In genomic region chr9:96100385-96100978, GRCh38 we compare ENCODE assay signal across 15 cellular contexts.
DNase-seq lines count a peak whose midpoint lies in the region; ATAC-seq and TF ChIP-seq lines count a peak whose summit lies in the region.
"Had no signal": no experiment of that assay in that cellular context is flagged by ENCODE, and none has a peak within 500 bp of the region (broad histone marks: within the 10 kb centered on the region; RNA-seq: fewer than 3 reads in every experiment).

No MANE protein-coding gene starts in this region.

- H3K27me3 ChIP-seq in MG63 = no peaks in the 10 kb centered on the region

- no peak overlapping the region for H3K4me3 Mint-ChIP-seq in mesothelial cell of epicardium
- no peak overlapping the region for H3K4me3 Mint-ChIP-seq in glutamatergic neuron (ENCODE audit: unreplicated experiment)
- H3K4me3 Mint-ChIP-seq: nephron progenitor cell had no signal

- H3K27ac Mint-ChIP-seq in mesothelial cell of epicardium (peak overlapping the region; percentile 20), glutamatergic neuron (ENCODE audit: unreplicated experiment) (no peak overlapping the region)
- H3K27ac Mint-ChIP-seq: nephron progenitor cell had no signal

- no peak for TF ChIP-seq CTCF in mesothelial cell of epicardium (IDR thresholded peaks at IDR 0.05; ENCODE audit: unreplicated experiment)
- TF ChIP-seq CTCF in glutamatergic neuron (IDR thresholded peaks at IDR 0.05; ENCODE audit: partially characterized antibody, unreplicated experiment) = no peak

- H3K9me3 Mint-ChIP-seq in mesothelial cell of epicardium (peaks cover 26% of the 10 kb centered on the region), glutamatergic neuron (ENCODE audit: unreplicated experiment) (peaks cover 1% of the 10 kb centered on the region)

- H3K9ac ChIP-seq in SK-N-MC (ENCODE audit: insufficient read length) = no peak overlapping the region

- peak; percentile 15 for DNase-seq in NK-92 treated with Interleukin-12 subunit alpha and Interleukin-12 subunit beta, amount 100 ng/mL, for 24 hours (lab: John Stamatoyannopoulos, UW)
- DNase-seq in NK-92 (lab: John Stamatoyannopoulos, UW; ENCODE audit: unreplicated experiment) (no peak), MG63 (peak; percentile 15), SK-N-MC (ENCODE audit: low read depth, low spot score) (no peak), mesothelial cell of epicardium (ENCODE audit: low spot score in 2 of 2, unreplicated experiment in 2 of 2) (no peak), NCI-H345 treated with DMSO at 0.1 percent for 48 hours (lab: John Stamatoyannopoulos, UW; ENCODE audit: unreplicated experiment) (no peak), glutamatergic neuron (no peak)
- DNase-seq: activated gamma-delta T cell; effector CD8-positive, alpha-beta T cell; foreskin fibroblast; NCI-H2227 treated with DMSO at 0.1 percent for 48 hours; nephron progenitor cell; T-helper 9 cell had no signal

- H3K9me3 ChIP-seq in MG63 = no peaks in the 10 kb centered on the region; the same call in 1 of the 2 replicates
- H3K9me3 ChIP-seq in SK-N-MC (ENCODE audit: low read depth, low read length) = no peaks in the 10 kb centered on the region

- H3K4me3 ChIP-seq in MG63 (no peak overlapping the region), SK-N-MC (0 out of 2 replicates have a peak overlapping the region, but pooled peaks have one; percentile 8)
- H3K4me3 ChIP-seq: HAP-1 had no signal

- H3K36me3 Mint-ChIP-seq in mesothelial cell of epicardium (no peaks in the 10 kb centered on the region), glutamatergic neuron (ENCODE audit: unreplicated experiment) (peaks cover 10% of the 10 kb centered on the region)

- H3K36me3 ChIP-seq in MG63 = no peaks in the 10 kb centered on the region
- H3K36me3 ChIP-seq in SK-N-MC (ENCODE audit: insufficient read depth, low read length) = no peaks in the 10 kb centered on the region
- H3K36me3 ChIP-seq: HAP-1 had no signal

- H3K27ac ChIP-seq in SK-N-MC = peak overlapping the region; percentile 45; the same call in 1 of the 2 replicates

- H3K4me1 Mint-ChIP-seq in mesothelial cell of epicardium = peaks cover 4% of the 10 kb centered on the region
- peaks cover 2% of the 10 kb centered on the region for H3K4me1 Mint-ChIP-seq in glutamatergic neuron (ENCODE audit: low read depth, unreplicated experiment)

- H3K27me3 Mint-ChIP-seq in mesothelial cell of epicardium (ENCODE audit: low read depth) (peaks cover 3% of the 10 kb centered on the region), glutamatergic neuron (ENCODE audit: unreplicated experiment) (peaks cover under 1% of the 10 kb centered on the region)

- no peak for ATAC-seq in HG02885 (IDR thresholded peaks at IDR 0.05; ENCODE audit: poor library complexity, unreplicated experiment)

Comparison
In these comparisons a context has a peak if more than half of its experiments do, and no peak if none do; other contexts are left out.
1. DNase-seq: peak in NK-92 treated with Interleukin-12 subunit alpha and Interleukin-12 subunit beta, amount 100 ng/mL, for 24 hours (single experiment) and MG63 (single experiment); none in NK-92 (single experiment), SK-N-MC (single experiment), mesothelial cell of epicardium (0 of 2), NCI-H345 treated with DMSO at 0.1 percent for 48 hours (single experiment) and glutamatergic neuron (single experiment).